Comparison of ENCODE assay signal across 16 cellular contexts in the genomic region with DNA sequence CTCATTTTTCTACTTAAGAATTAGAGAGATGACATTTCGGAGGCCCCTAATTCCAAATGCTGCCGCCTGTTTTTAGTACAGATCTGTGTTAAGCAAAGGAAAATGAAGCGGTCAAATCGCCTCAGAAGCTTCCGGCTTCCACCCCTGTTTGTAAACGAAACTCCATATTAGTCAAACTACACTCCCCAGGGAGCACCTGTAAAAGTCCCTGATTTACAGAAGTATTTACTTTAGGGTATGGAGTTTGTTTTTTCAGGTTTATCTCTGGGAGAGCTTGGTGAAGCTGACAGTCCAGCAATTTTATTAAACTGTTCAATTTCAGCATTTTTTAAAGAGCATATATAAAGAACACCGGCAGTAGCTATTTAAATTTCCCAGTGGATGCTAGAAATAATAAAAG.
"Had no signal": no experiment of that assay in that cellular context is flagged by ENCODE, and none has a peak within 500 bp of the region (broad histone marks: within the 10 kb centered on the region; RNA-seq: fewer than 3 reads in every experiment).

No MANE protein-coding gene starts in this region.

- H3K4me3 ChIP-seq: mucosa of descending colon, testis, upper lobe of right lung had no signal

- H3K9me3 ChIP-seq: testis, upper lobe of right lung had no signal

- DNase-seq: activated CD4-positive, alpha-beta T cell treated with anti-CD3 and anti-CD28 coated beads, Interleukin-2, amount 50 U/mL, for 4 hours; activated CD4-positive, CD25-positive, alpha-beta regulatory T cell treated with anti-CD3 and anti-CD28 coated beads, Interleukin-2, amount 50 U/mL, for 72 hours; activated gamma-delta T cell; activated naive CD8-positive, alpha-beta T cell treated with anti-CD3 and anti-CD28 coated beads for 36 hours; activated T-cell treated with anti-CD3 and anti-CD28 coated beads, Interleukin-2, amount 50 U/mL, for 4 hours; anterior cingulate cortex; foreskin keratinocyte; head of caudate nucleus; mucosa of descending colon; naive thymus-derived CD8-positive, alpha-beta T cell; posterior cingulate gyrus; stimulated activated CD4-positive, alpha-beta T cell treated with anti-CD3 and anti-CD28 coated beads, Interleukin-15, amount 100 ng/mL, for 24 hours; stimulated activated CD4-positive, alpha-beta T cell treated with anti-CD3 and anti-CD28 coated beads, Interleukin-4, amount 100 ng/mL, for 4 hours; stimulated activated naive CD8-positive, alpha-beta T cell treated with anti-CD3 and anti-CD28 coated beads, Interleukin-15, amount 100 ng/mL, for 72 hours; testis; upper lobe of right lung had no signal

- H3K4me1 ChIP-seq: testis, upper lobe of right lung had no signal

- H3K36me3 ChIP-seq: upper lobe of right lung had no signal

- H3K27ac ChIP-seq: foreskin keratinocyte, testis, upper lobe of right lung had no signal

- H3K27me3 ChIP-seq: foreskin keratinocyte, testis, upper lobe of right lung had no signal
